ENCODE assay signal across 8 cellular contexts in genomic region chr4:26325191-26325590, GRCh38. TPM values are rescaled to one million over a fixed set of nuclear protein-coding genes. Genes with fewer than 3 reads are reported as not detected.
DNase-seq lines count a peak whose midpoint lies in the region; ATAC-seq and TF ChIP-seq lines count a peak whose summit lies in the region.

No MANE protein-coding gene starts in this region.

- H3K4me1 Mint-ChIP-seq in neural progenitor cell: peaks cover 24% of the 10 kb centered on the region

- H3K36me3 ChIP-seq in MM.1S (replicated peaks; ENCODE audit: insufficient read depth, low read length): no peaks in the 10 kb centered on the region
- H3K36me3 ChIP-seq in adipocyte (ENCODE audit: control insufficient read depth, insufficient read depth, low read length, severe bottlenecking): no peaks in the 10 kb centered on the region
- H3K36me3 ChIP-seq in neural progenitor cell: no peaks in the 10 kb centered on the region
- no peaks in the 10 kb centered on the region for H3K36me3 ChIP-seq in vagina

- no peaks in the 10 kb centered on the region for H3K27me3 ChIP-seq in MM.1S (replicated peaks; ENCODE audit: insufficient read depth, low read length)
- H3K27me3 ChIP-seq in adipocyte (replicated peaks; ENCODE audit: control insufficient read depth, insufficient read depth, low read length): no peaks in the 10 kb centered on the region
- no peaks in the 10 kb centered on the region for H3K27me3 ChIP-seq in neural progenitor cell
- no peaks in the 10 kb centered on the region for H3K27me3 ChIP-seq in vagina

- DNase-seq in A172 (ENCODE audit: low spot score): peak; percentile 34
- peak; percentile 32 for DNase-seq in G401 (ENCODE audit: low spot score)
- DNase-seq in MM.1S: peak; percentile 45
- peak; percentile 52 for DNase-seq in adipocyte (ENCODE audit: low read depth)
- peak; percentile 50 for DNase-seq in neural progenitor cell (ENCODE audit: low spot score)
- no peak for DNase-seq in vagina (ENCODE audit: extremely low spot score in 2 of 2)

- no peaks in the 10 kb centered on the region for H3K9me2 ChIP-seq in MM.1S (replicated peaks; ENCODE audit: insufficient read depth, low read length)

- no peak overlapping the region for H2AFZ ChIP-seq in MM.1S (ENCODE audit: low read length)
- H2AFZ ChIP-seq in neural progenitor cell (replicated peaks): no peak overlapping the region

- no peaks in the 10 kb centered on the region for H3K27me3 Mint-ChIP-seq in neural progenitor cell (ENCODE audit: insufficient read depth, low read depth)

- no peak overlapping the region for H3K27ac Mint-ChIP-seq in neural progenitor cell

- in situ Hi-C loops in G401 (cut with HindIII; ENCODE audit: low sequenced_read_pairs): no loop called here

- H3K36me3 Mint-ChIP-seq in neural progenitor cell: peaks cover 2% of the 10 kb centered on the region

- H3F3A ChIP-seq in MM.1S (ENCODE audit: insufficient read depth, low read length) (peaks cover 4% of the 10 kb centered on the region), neural progenitor cell (ENCODE audit: low read depth) (peaks cover 13% of the 10 kb centered on the region)

- peaks cover 25% of the 10 kb centered on the region; the same call in 1 of the 2 replicates for H4K20me1 ChIP-seq in MM.1S (ENCODE audit: insufficient read depth, low read length)
- peaks cover 88% of the 10 kb centered on the region for H4K20me1 ChIP-seq in neural progenitor cell (ENCODE audit: low read depth)

- ATAC-seq in HG02759 (IDR thresholded peaks at IDR 0.05; ENCODE audit: unreplicated experiment): no peak
- ATAC-seq in HG03521 (IDR thresholded peaks at IDR 0.05; ENCODE audit: unreplicated experiment): no peak

- H3K27ac ChIP-seq in MM.1S (ENCODE audit: low read length) (no peak overlapping the region), neural progenitor cell (no peak overlapping the region), vagina (no peak overlapping the region)

- H3K9me3 ChIP-seq in MM.1S (replicated peaks; ENCODE audit: insufficient read depth, low read length): no peaks in the 10 kb centered on the region
- H3K9me3 ChIP-seq in adipocyte (ENCODE audit: control insufficient read depth, low read length): no peaks in the 10 kb centered on the region
- H3K9me3 ChIP-seq in neural progenitor cell (ENCODE audit: low read depth): no peaks in the 10 kb centered on the region
- H3K9me3 ChIP-seq in vagina: no peaks in the 10 kb centered on the region

- H3K4me3 ChIP-seq in MM.1S (ENCODE audit: low read length) (no peak overlapping the region), adipocyte (ENCODE audit: low read length) (no peak overlapping the region), neural progenitor cell (no peak overlapping the region), vagina (no peak overlapping the region)

- intact Hi-C loops in vagina (cut with DNase I): loop anchor here (10.0 kb wide), 1 partner anchor 80 kb away; no protein-coding TSS in a partner anchor

- no peaks in the 10 kb centered on the region for H3K9me3 Mint-ChIP-seq in neural progenitor cell

- TF ChIP-seq CTCF in MM.1S (IDR thresholded peaks at IDR 0.05; ENCODE audit: low read length) (peak; percentile 55), neural progenitor cell (IDR thresholded peaks at IDR 0.05) (peak; percentile 56), vagina (IDR thresholded peaks at IDR 0.05) (peak in 1 of 3 experiments; percentile 13)

- TF ChIP-seq POLR2A in vagina (IDR thresholded peaks at IDR 0.05): no peak

- no peak overlapping the region for H3K4me2 ChIP-seq in MM.1S (ENCODE audit: low read depth, low read length)
- H3K4me2 ChIP-seq in neural progenitor cell: no peak overlapping the region

- H3K79me2 ChIP-seq in MM.1S (ENCODE audit: low read length): peaks cover 91% of the 10 kb centered on the region
- peaks cover 90% of the 10 kb centered on the region for H3K79me2 ChIP-seq in neural progenitor cell (ENCODE audit: low read depth)

- H3K4me3 Mint-ChIP-seq in neural progenitor cell: no peak overlapping the region

- H3K4me1 ChIP-seq in MM.1S (ENCODE audit: low read length) (no peaks in the 10 kb centered on the region), adipocyte (ENCODE audit: control insufficient read depth, insufficient read depth, low read length) (peaks cover 57% of the 10 kb centered on the region), neural progenitor cell (peaks cover 12% of the 10 kb centered on the region), vagina (peaks cover 58% of the 10 kb centered on the region)

- H3K9ac ChIP-seq in MM.1S (ENCODE audit: low read length) (no peak overlapping the region), adipocyte (ENCODE audit: low read length) (no peak overlapping the region), neural progenitor cell (no peak overlapping the region)

RNA-seq across cellular contexts. Expression of gene RBPJ, which starts 4.4 kb away (rescaled TPM):
- 31.1 and 41.3 TPM in 2 replicates for total RNA-seq in A172 (2014; rRNA removed; shearing (Covaris generic))
- total RNA-seq in G401 (2014; rRNA removed; shearing (Covaris generic)): 207 and 336 TPM in 2 replicates
- total RNA-seq in neural progenitor cell (ENCODE audit: low replicate concordance) (105 and 120 TPM in 2 replicates), vagina (50.8 TPM)

Comparison
In these comparisons a context has a peak if more than half of its experiments do, and no peak if none do; other contexts are left out.
1. DNase-seq: peak in A172 (single experiment), G401 (single experiment), MM.1S (single experiment), adipocyte (single experiment) and neural progenitor cell (single experiment); none in vagina (0 of 2).